Comparison of ENCODE assay signal across 1 cellular context in the genomic region with DNA sequence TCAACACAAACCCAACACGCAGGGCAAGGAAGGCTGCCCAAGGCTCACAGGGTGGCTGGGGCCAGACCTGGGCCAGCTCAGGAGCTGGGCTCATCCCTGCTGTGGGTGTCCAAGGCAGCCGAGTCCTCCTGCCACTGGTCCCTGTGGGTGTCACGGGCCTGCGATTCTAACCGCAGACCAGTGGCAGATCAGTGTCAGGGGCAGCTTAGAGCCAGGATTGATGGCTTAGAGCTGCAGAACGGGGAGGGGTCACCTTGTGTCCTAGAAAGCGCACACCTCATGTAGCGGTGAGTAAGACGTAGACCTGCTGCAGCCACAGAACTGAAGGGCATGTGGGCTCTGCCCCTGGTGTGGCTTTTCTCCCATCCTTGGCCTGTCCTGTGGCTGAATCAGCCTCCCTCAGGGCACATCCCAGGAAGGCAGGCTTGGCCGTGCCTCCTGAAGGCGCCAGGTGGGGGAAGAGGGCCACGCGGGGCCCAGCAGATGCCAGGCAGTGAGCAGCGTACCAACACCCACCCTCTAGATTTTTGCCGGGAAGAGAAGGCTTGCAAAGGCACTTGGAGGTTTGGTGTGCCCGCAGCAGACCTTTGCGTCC.
TF ChIP-seq lines count a peak whose summit lies in the region.

No MANE protein-coding gene starts in this region.

TF ChIP-seq in IMR-90, 13 proteins besides CTCF, POLR2A, EP300 and RAD21 (continued from another document):
- TF ChIP-seq, protein P1, sequence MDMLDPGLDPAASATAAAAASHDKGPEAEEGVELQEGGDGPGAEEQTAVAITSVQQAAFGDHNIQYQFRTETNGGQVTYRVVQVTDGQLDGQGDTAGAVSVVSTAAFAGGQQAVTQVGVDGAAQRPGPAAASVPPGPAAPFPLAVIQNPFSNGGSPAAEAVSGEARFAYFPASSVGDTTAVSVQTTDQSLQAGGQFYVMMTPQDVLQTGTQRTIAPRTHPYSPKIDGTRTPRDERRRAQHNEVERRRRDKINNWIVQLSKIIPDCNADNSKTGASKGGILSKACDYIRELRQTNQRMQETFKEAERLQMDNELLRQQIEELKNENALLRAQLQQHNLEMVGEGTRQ (IDR thresholded peaks at IDR 0.05; ENCODE audit: low read depth, low read length) = no peak
- TF ChIP-seq, protein P2, sequence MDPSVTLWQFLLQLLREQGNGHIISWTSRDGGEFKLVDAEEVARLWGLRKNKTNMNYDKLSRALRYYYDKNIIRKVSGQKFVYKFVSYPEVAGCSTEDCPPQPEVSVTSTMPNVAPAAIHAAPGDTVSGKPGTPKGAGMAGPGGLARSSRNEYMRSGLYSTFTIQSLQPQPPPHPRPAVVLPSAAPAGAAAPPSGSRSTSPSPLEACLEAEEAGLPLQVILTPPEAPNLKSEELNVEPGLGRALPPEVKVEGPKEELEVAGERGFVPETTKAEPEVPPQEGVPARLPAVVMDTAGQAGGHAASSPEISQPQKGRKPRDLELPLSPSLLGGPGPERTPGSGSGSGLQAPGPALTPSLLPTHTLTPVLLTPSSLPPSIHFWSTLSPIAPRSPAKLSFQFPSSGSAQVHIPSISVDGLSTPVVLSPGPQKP (IDR thresholded peaks at IDR 0.05; ENCODE audit: borderline replicate concordance, low read depth, low read length) = no peak
- TF ChIP-seq FOS (IDR thresholded peaks at IDR 0.05; ENCODE audit: low read depth, low read length) (no peak), NFE2L2 (IDR thresholded peaks at IDR 0.05; ENCODE audit: low read depth, low read length) (no peak), MAZ (IDR thresholded peaks at IDR 0.05; ENCODE audit: borderline replicate concordance, low read depth, low read length) (no peak), CEBPB (IDR thresholded peaks at IDR 0.05; ENCODE audit: low read depth, low read length) (no peak), MXI1 (IDR thresholded peaks at IDR 0.05; ENCODE audit: borderline replicate concordance, low read depth, low read length) (no peak), BHLHE40 (IDR thresholded peaks at IDR 0.05; ENCODE audit: low read depth, low read length) (no peak), CHD1 (IDR thresholded peaks at IDR 0.05; ENCODE audit: low read depth, low read length) (no peak), MAFK (IDR thresholded peaks at IDR 0.05; ENCODE audit: low read depth, low read length) (no peak)
